9 cellular contexts compared by ENCODE assay signal in the genomic region with DNA sequence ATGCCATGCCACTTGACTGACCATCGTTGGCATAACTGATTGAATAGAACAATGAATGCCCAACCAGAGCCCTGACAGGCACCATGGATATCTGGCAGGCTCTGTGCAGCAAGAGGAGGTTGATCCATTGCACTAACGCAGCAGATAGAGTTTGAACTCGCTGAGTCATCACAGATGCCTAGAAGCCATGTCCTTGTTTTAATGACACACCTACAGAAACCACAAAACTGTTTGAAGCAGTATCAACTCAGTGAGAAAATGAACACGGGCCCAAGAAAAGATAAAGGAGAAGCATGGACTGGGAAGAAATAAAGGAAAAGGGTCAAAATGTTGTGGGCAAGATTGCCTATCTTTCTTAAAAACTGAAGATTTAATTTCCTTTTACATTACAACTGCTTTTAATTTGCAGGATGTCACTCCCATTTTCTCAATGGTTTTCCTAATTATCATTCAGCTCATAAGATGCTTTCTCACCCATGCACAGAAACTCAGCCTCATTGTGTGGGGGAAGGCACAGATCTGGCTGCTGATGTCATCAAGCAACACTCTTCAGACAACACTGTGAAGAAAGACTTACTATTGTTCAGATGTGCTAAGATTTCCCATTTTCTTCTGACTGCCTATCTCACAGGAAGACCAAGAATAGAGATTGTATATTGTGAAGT.
A peak's percentile ranks its signal among the peaks of the same experiment; 100 is the strongest.
DNase-seq lines count a peak whose midpoint lies in the region; ATAC-seq and TF ChIP-seq lines count a peak whose summit lies in the region.
"Had no signal": no experiment of that assay in that cellular context is flagged by ENCODE, and none has a peak within 500 bp of the region (broad histone marks: within the 10 kb centered on the region; RNA-seq: fewer than 3 reads in every experiment).

No MANE protein-coding gene starts in this region.

- H3K4me3 ChIP-seq in SK-N-SH (ENCODE audit: low read depth in 2 of 2, low read length in 1 of 2) (no peak overlapping the region), adrenal gland (no peak overlapping the region), mucosa of descending colon (no peak overlapping the region)
- H3K4me3 ChIP-seq: BLaER1 had no signal

- ATAC-seq in SK-N-SH treated with all-trans-retinoic acid at 6 μM for 48 hours, result peak; percentile 62
- peak; percentile 80 for ATAC-seq in mucosa of descending colon

- H3F3A ChIP-seq in SK-N-SH (replicated peaks; ENCODE audit: insufficient read depth), result no peaks in the 10 kb centered on the region

- H3K9me3 ChIP-seq in SK-N-SH (no peaks in the 10 kb centered on the region), adrenal gland (replicated peaks in 1 of 3) (no peaks in the 10 kb centered on the region), mucosa of descending colon (no peaks in the 10 kb centered on the region)
- H3K9me3 ChIP-seq: BLaER1 had no signal

- TF ChIP-seq EP300 in SK-N-SH (IDR thresholded peaks at IDR 0.05; ENCODE audit: borderline replicate concordance in 1 of 2, low read depth in 1 of 2, low read length in 1 of 2), result no peak
- peak; percentile 25; the same call in 1 of the 2 replicates for TF ChIP-seq EP300 in Ishikawa (IDR thresholded peaks at IDR 0.05; ENCODE audit: borderline replicate concordance)

- no peaks in the 10 kb centered on the region for H3K79me2 ChIP-seq in SK-N-SH (ENCODE audit: insufficient read depth)

- H3K9me3 Mint-ChIP-seq in glutamatergic neuron (ENCODE audit: unreplicated experiment), result no peaks in the 10 kb centered on the region

- H3K4me3 Mint-ChIP-seq in glutamatergic neuron (ENCODE audit: unreplicated experiment), result no peak overlapping the region

- no peaks in the 10 kb centered on the region for H3K27me3 Mint-ChIP-seq in glutamatergic neuron (ENCODE audit: unreplicated experiment)

- H3K27ac Mint-ChIP-seq in glutamatergic neuron (ENCODE audit: unreplicated experiment), result no peak overlapping the region

- POLR2A ChIA-PET in SK-N-SH (lab: Yijun Ruan, JAX), result no interaction called here

- no peak for TF ChIP-seq POLR2A in adrenal gland (IDR thresholded peaks at IDR 0.05)

- H3K36me3 Mint-ChIP-seq in glutamatergic neuron (ENCODE audit: unreplicated experiment), result no peaks in the 10 kb centered on the region

- no peaks in the 10 kb centered on the region for H3K9me2 ChIP-seq in SK-N-SH

- H2AFZ ChIP-seq in SK-N-SH (ENCODE audit: low read depth), result no peak overlapping the region

- WGBS in SK-N-SH (ENCODE audit: low lambda C conversion rate), result 38% methylated on average over 4 of the region's 4 CpGs
- 37 to 44% (median 37%) methylated on average over 4 of the region's 4 CpGs for WGBS in adrenal gland, 4 donors

- no peaks in the 10 kb centered on the region for H3K4me1 Mint-ChIP-seq in glutamatergic neuron (ENCODE audit: low read depth, unreplicated experiment)

- no peak overlapping the region for H3K27ac ChIP-seq in SK-N-SH (ENCODE audit: low read depth in 2 of 2, low read length in 1 of 2)
- H3K27ac ChIP-seq in adrenal gland, result no peak overlapping the region
- H3K27ac ChIP-seq: BLaER1 had no signal

- intact Hi-C loops in adrenal gland (cut with DNase I) (no loop called here), mucosa of descending colon (cut with DNase I, micrococcal nuclease) (no loop called here)

- no peak overlapping the region for H3K9ac ChIP-seq in SK-N-SH
- H3K9ac ChIP-seq: BLaER1 had no signal

- no peaks in the 10 kb centered on the region for H4K20me1 ChIP-seq in SK-N-SH (ENCODE audit: insufficient read depth)
- H4K20me1 ChIP-seq: BLaER1 had no signal

- TF ChIP-seq RAD21 in SK-N-SH (IDR thresholded peaks at IDR 0.05; ENCODE audit: low read length) (no peak), Ishikawa (IDR thresholded peaks at IDR 0.05; ENCODE audit: low read depth) (no peak)

- H3K27me3 ChIP-seq in SK-N-SH (ENCODE audit: insufficient read depth) (no peaks in the 10 kb centered on the region), adrenal gland (no peaks in the 10 kb centered on the region)
- H3K27me3 ChIP-seq: BLaER1 had no signal

- no peaks in the 10 kb centered on the region for H3K36me3 ChIP-seq in SK-N-SH (replicated peaks in 1 of 2; ENCODE audit: control insufficient read depth in 1 of 2, insufficient read depth in 2 of 2, low read length in 1 of 2)
- H3K36me3 ChIP-seq in adrenal gland (replicated peaks in 1 of 2), result no peaks in the 10 kb centered on the region
- no peaks in the 10 kb centered on the region for H3K36me3 ChIP-seq in mucosa of descending colon (ENCODE audit: low read depth)
- H3K36me3 ChIP-seq: BLaER1 had no signal

- DNase-seq in SK-N-SH (no peak), adrenal gland (peak in 6 of 7 donors; percentile 23 to 61 (median 46)), mucosa of descending colon (no peak), 8988T (no peak), GDM1 (lab: John Stamatoyannopoulos, UW) (no peak), glutamatergic neuron (no peak)

- CTCF ChIA-PET in SK-N-SH (lab: Yijun Ruan, JAX), result no interaction called here

- no peaks in the 10 kb centered on the region; a peak in 1 of 4 replicates for H3K4me1 ChIP-seq in SK-N-SH (ENCODE audit: control insufficient read depth in 1 of 2, insufficient read depth in 2 of 2, low read depth in 1 of 2, low read length in 1 of 2)
- H3K4me1 ChIP-seq in adrenal gland (replicated peaks in 1 of 2), result peaks cover 6 to 18% of the 10 kb centered on the region in 2 donors
- no peaks in the 10 kb centered on the region for H3K4me1 ChIP-seq in mucosa of descending colon (ENCODE audit: low read depth)
- H3K4me1 ChIP-seq: BLaER1 had no signal

- H3K4me2 ChIP-seq in SK-N-SH, result no peak overlapping the region
- H3K4me2 ChIP-seq: BLaER1 had no signal

- TF ChIP-seq CTCF in SK-N-SH (IDR thresholded peaks at IDR 0.05), result no peak
- TF ChIP-seq CTCF in adrenal gland (IDR thresholded peaks at IDR 0.05), result no peak
- no peak for TF ChIP-seq CTCF in mucosa of descending colon (IDR thresholded peaks at IDR 0.05)
- no peak for TF ChIP-seq CTCF in glutamatergic neuron (IDR thresholded peaks at IDR 0.05; ENCODE audit: partially characterized antibody, unreplicated experiment)

TF ChIP-seq in SK-N-SH treated with all-trans-retinoic acid at 6 μM for 48 hours, 23 proteins besides CTCF, POLR2A, EP300 and RAD21:
- TF ChIP-seq ISL1 (CRISPR knock-in tag; IDR thresholded peaks at IDR 0.05), result no peak
- TF ChIP-seq GLIS3 (CRISPR knock-in tag; IDR thresholded peaks at IDR 0.05), result no peak
- no peak for TF ChIP-seq CREB5 (CRISPR knock-in tag; IDR thresholded peaks at IDR 0.05; ENCODE audit: low read depth)
TF ChIP-seq in SK-N-SH treated with all-trans-retinoic acid at 6 μM for 48 hours: peak in this region for 0.

TF ChIP-seq in SK-N-SH, 30 proteins besides CTCF, POLR2A, EP300 and RAD21 (continues in another document):
- TF ChIP-seq RFX5 (IDR thresholded peaks at IDR 0.05; ENCODE audit: low read length) (no peak), TEAD4 (IDR thresholded peaks at IDR 0.05; ENCODE audit: borderline replicate concordance, insufficient read depth) (no peak), GATA2 (CRISPR knock-in tag; IDR thresholded peaks at IDR 0.05) (no peak), FOXJ3 (CRISPR knock-in tag; IDR thresholded peaks at IDR 0.05) (no peak), IRF3 (IDR thresholded peaks at IDR 0.05; ENCODE audit: low read depth, low read length) (no peak)
- TF ChIP-seq, protein P1, sequence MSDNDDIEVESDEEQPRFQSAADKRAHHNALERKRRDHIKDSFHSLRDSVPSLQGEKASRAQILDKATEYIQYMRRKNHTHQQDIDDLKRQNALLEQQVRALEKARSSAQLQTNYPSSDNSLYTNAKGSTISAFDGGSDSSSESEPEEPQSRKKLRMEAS (IDR thresholded peaks at IDR 0.05; ENCODE audit: low read depth), result no peak

TF ChIP-seq in Ishikawa, 13 proteins besides CTCF, POLR2A, EP300 and RAD21:
- TF ChIP-seq NFIC (IDR thresholded peaks at IDR 0.05) (peak; percentile 15; the same call in 1 of the 2 replicates), CEBPB (IDR thresholded peaks at IDR 0.05) (no peak)

Comparison
In these comparisons a context has a peak if more than half of its experiments do, and no peak if none do; other contexts are left out.
1. DNase-seq: peak in adrenal gland (6 of 7); none in SK-N-SH (single experiment), mucosa of descending colon (0 of 3), 8988T (single experiment), GDM1 (single experiment) and glutamatergic neuron (single experiment).